8 cellular contexts compared by ENCODE assay signal in genomic region chr16:81514041-81514559, GRCh38.
DNase-seq lines count a peak whose midpoint lies in the region; ATAC-seq and TF ChIP-seq lines count a peak whose summit lies in the region.

No MANE protein-coding gene starts in this region.

- H3K9me3 ChIP-seq in CD8-positive, alpha-beta T cell (ENCODE audit: low read length) = no peaks in the 10 kb centered on the region
- no peaks in the 10 kb centered on the region for H3K9me3 ChIP-seq in right cardiac atrium (ENCODE audit: control insufficient read depth, low read length)

- CTCF ChIA-PET in CD8-positive, alpha-beta T cell (lab: Charles Lee) = no interaction called here

- H3K4me3 Mint-ChIP-seq in CD8-positive, alpha-beta T cell = no peak overlapping the region

- no peak for DNase-seq in CD8-positive, alpha-beta T cell
- DNase-seq in MV-4-11 (lab: John Stamatoyannopoulos, UW) (peak; percentile 82), right cardiac atrium (peak in 2 of 3 donors; percentile 20 to 40), SW480 (ENCODE audit: low spot score) (no peak)
- no peak for DNase-seq in stimulated activated CD8-positive, alpha-beta memory T cell treated with anti-CD3 and anti-CD28 coated beads, Interleukin-4, amount 100 ng/mL, for 48 hours

- no peak overlapping the region for H3K4me3 ChIP-seq in CD8-positive, alpha-beta T cell (ENCODE audit: low read depth, low read length)
- H3K4me3 ChIP-seq in right cardiac atrium (ENCODE audit: low read length) = no peak overlapping the region

- H3K27me3 Mint-ChIP-seq in CD8-positive, alpha-beta T cell (ENCODE audit: low read depth) = no peaks in the 10 kb centered on the region

- intact Hi-C loops in CD8-positive, alpha-beta T cell (cut with DNase I, micrococcal nuclease) = no loop called here
- intact Hi-C loops in right cardiac atrium (cut with DNase I) = no loop called here

- no peak overlapping the region for H3K27ac ChIP-seq in CD8-positive, alpha-beta T cell (ENCODE audit: low read depth, low read length)
- no peak overlapping the region for H3K27ac ChIP-seq in right cardiac atrium (ENCODE audit: low read length)

- no peak for TF ChIP-seq CTCF in CD8-positive, alpha-beta T cell (IDR thresholded peaks at IDR 0.05)

- no peaks in the 10 kb centered on the region for H3K27me3 ChIP-seq in CD8-positive, alpha-beta T cell (ENCODE audit: insufficient read depth, low read length)
- no peaks in the 10 kb centered on the region for H3K27me3 ChIP-seq in right cardiac atrium (ENCODE audit: control insufficient read depth, insufficient read depth)

- POLR2A ChIA-PET in CD8-positive, alpha-beta T cell (lab: Charles Lee) = no interaction called here

- H3K9me3 Mint-ChIP-seq in CD8-positive, alpha-beta T cell = no peaks in the 10 kb centered on the region

- 74% methylated on average over 7 of the region's 7 CpGs for WGBS in right cardiac atrium

- no peak for ATAC-seq in CD8-positive, alpha-beta T cell
- ATAC-seq in GM21447 (IDR thresholded peaks at IDR 0.05; ENCODE audit: unreplicated experiment) = peak; percentile 64
- ATAC-seq in right cardiac atrium = no peak
- ATAC-seq in HG02970 (IDR thresholded peaks at IDR 0.05; ENCODE audit: low FRiP score, unreplicated experiment) = no peak
- no peak for ATAC-seq in GM21723 (IDR thresholded peaks at IDR 0.05; ENCODE audit: unreplicated experiment)

- peak overlapping the region; percentile 86 for H3K27ac Mint-ChIP-seq in CD8-positive, alpha-beta T cell

- no peaks in the 10 kb centered on the region for H3K4me1 ChIP-seq in CD8-positive, alpha-beta T cell (ENCODE audit: insufficient read depth, low read length)
- H3K4me1 ChIP-seq in right cardiac atrium (ENCODE audit: control insufficient read depth, insufficient read depth, low read length) = peaks cover 14% of the 10 kb centered on the region

- peaks cover 14% of the 10 kb centered on the region for H3K4me1 Mint-ChIP-seq in CD8-positive, alpha-beta T cell (ENCODE audit: low read depth)

- H3K36me3 ChIP-seq in CD8-positive, alpha-beta T cell (ENCODE audit: insufficient read depth, low read length) = no peaks in the 10 kb centered on the region

- H3K36me3 Mint-ChIP-seq in CD8-positive, alpha-beta T cell = peaks cover 13% of the 10 kb centered on the region

Comparison
In these comparisons a context has a peak if more than half of its experiments do, and no peak if none do; other contexts are left out.
1. DNase-seq: peak in MV-4-11 (single experiment) and right cardiac atrium (2 of 3); none in CD8-positive, alpha-beta T cell (0 of 7), SW480 (single experiment) and stimulated activated CD8-positive, alpha-beta memory T cell treated with anti-CD3 and anti-CD28 coated beads, Interleukin-4, amount 100 ng/mL, for 48 hours (single experiment).